Comparison of ENCODE assay signal across 27 cellular contexts in the genomic region with DNA sequence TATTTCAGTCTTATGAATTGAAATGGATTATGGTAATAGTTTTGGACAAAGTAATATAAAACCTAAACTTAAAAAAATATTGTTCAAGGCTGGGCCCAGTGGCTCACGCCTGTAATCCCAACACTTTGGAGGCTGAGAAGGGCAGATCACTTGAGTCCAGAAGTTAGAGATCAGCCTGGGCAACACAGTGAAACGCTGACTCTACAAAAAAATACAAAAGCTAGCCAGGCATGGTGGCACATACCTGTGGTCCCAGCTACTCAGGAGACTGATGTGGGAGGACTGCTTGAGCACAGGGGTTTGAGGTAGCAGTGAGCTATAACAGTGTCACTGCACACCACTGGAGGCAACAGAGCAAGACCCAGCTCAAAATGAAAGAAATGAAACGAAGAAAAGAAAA.
"Had no signal": no experiment of that assay in that cellular context is flagged by ENCODE, and none has a peak within 500 bp of the region (broad histone marks: within the 10 kb centered on the region; RNA-seq: fewer than 3 reads in every experiment).

No MANE protein-coding gene starts in this region.

- H3K4me1 ChIP-seq: left ventricle myocardium inferior, neural progenitor cell, right atrium auricular region, stomach, testis, thyroid gland, upper lobe of left lung, vagina had no signal

- DNase-seq: islet precursor cell; left ventricle myocardium inferior; mesendoderm; naive B cell; natural killer cell; nephron progenitor cell; occipital lobe; ovary; stimulated activated CD4-positive, alpha-beta T cell treated with anti-CD3 and anti-CD28 coated beads, Interleukin-12 subunit alpha, Interleukin-12 subunit beta, amount 100 ng/mL, for 4 hours; stimulated activated CD4-positive, alpha-beta T cell treated with anti-CD3 and anti-CD28 coated beads, Interleukin-15, amount 100 ng/mL, for 24 hours; stimulated activated CD4-positive, alpha-beta T cell treated with anti-CD3 and anti-CD28 coated beads, Interleukin-2, amount 100 ng/mL, for 24 hours; stimulated activated CD4-positive, alpha-beta T cell treated with anti-CD3 and anti-CD28 coated beads, Interleukin-4, amount 100 ng/mL, for 1 hour; stimulated activated naive B cell treated with anti-CD40 and anti-IgM and Interleukin-4, amounts not matched to agents 10 μg/mL and 1 μg/mL and 100 μg/mL, for 72 hours; stimulated activated naive CD8-positive, alpha-beta T cell treated with anti-CD3 and anti-CD28 coated beads, Interleukin-15, Interleukin-2, amounts not matched to agents 100 U/mL and 50 U/mL, for 24 hours; stomach; testis; thyroid gland; transverse colon; upper lobe of left lung had no signal

- H3K79me2 ChIP-seq: hepatocyte had no signal

- H3K9me3 ChIP-seq: neutrophil, ovary, stomach, testis, thyroid gland, transverse colon, upper lobe of left lung, vagina had no signal

- H3K27me3 ChIP-seq: hepatocyte, neural progenitor cell, neutrophil, ovary, right atrium auricular region, stomach, testis, thyroid gland, transverse colon, upper lobe of left lung, vagina had no signal

- H3K9ac ChIP-seq: neural progenitor cell had no signal

- H2AFZ ChIP-seq: hepatocyte, neural progenitor cell had no signal

- H3K4me3 ChIP-seq: hepatocyte, left ventricle myocardium inferior, lung, neural progenitor cell, ovary, right atrium auricular region, skin epidermis, stomach, testis, thyroid gland, transverse colon, upper lobe of left lung, vagina had no signal

- ATAC-seq: natural killer cell; sciatic nerve; stimulated activated naive B cell treated with anti-CD40 and anti-IgM and Interleukin-4, amounts not matched to agents 10 μg/mL and 1 μg/mL and 100 μg/mL, for 72 hours; stimulated activated naive CD8-positive, alpha-beta T cell treated with anti-CD3 and anti-CD28 coated beads, Interleukin-15, Interleukin-2, amounts not matched to agents 100 U/mL and 50 U/mL, for 24 hours had no signal

- H3K36me3 ChIP-seq: left ventricle myocardium inferior, neutrophil, ovary, right atrium auricular region, stomach, thyroid gland, transverse colon, upper lobe of left lung, vagina had no signal

- H3K27ac ChIP-seq: hepatocyte, left ventricle myocardium inferior, neural progenitor cell, neutrophil, ovary, right atrium auricular region, skin epidermis, stomach, testis, thyroid gland, transverse colon, upper lobe of left lung, vagina had no signal

- H3K4me2 ChIP-seq: hepatocyte, neural progenitor cell had no signal
